1 cellular context compared by ENCODE assay signal in genomic region chr2:86807462-86808275, GRCh38.
TF ChIP-seq lines count a peak whose summit lies in the region.

No MANE protein-coding gene starts in this region.

TF ChIP-seq in K562, 482 proteins besides CTCF, POLR2A, EP300 and RAD21 (continued from another document):
- TF ChIP-seq, protein P1, sequence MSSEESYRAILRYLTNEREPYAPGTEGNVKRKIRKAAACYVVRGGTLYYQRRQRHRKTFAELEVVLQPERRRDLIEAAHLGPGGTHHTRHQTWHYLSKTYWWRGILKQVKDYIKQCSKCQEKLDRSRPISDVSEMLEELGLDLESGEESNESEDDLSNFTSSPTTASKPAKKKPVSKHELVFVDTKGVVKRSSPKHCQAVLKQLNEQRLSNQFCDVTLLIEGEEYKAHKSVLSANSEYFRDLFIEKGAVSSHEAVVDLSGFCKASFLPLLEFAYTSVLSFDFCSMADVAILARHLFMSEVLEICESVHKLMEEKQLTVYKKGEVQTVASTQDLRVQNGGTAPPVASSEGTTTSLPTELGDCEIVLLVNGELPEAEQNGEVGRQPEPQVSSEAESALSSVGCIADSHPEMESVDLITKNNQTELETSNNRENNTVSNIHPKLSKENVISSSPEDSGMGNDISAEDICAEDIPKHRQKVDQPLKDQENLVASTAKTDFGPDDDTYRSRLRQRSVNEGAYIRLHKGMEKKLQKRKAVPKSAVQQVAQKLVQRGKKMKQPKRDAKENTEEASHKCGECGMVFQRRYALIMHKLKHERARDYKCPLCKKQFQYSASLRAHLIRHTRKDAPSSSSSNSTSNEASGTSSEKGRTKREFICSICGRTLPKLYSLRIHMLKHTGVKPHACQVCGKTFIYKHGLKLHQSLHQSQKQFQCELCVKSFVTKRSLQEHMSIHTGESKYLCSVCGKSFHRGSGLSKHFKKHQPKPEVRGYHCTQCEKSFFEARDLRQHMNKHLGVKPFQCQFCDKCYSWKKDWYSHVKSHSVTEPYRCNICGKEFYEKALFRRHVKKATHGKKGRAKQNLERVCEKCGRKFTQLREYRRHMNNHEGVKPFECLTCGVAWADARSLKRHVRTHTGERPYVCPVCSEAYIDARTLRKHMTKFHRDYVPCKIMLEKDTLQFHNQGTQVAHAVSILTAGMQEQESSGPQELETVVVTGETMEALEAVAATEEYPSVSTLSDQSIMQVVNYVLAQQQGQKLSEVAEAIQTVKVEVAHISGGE (CRISPR knock-in tag; IDR thresholded peaks at IDR 0.05): no peak
- TF ChIP-seq, protein P2, sequence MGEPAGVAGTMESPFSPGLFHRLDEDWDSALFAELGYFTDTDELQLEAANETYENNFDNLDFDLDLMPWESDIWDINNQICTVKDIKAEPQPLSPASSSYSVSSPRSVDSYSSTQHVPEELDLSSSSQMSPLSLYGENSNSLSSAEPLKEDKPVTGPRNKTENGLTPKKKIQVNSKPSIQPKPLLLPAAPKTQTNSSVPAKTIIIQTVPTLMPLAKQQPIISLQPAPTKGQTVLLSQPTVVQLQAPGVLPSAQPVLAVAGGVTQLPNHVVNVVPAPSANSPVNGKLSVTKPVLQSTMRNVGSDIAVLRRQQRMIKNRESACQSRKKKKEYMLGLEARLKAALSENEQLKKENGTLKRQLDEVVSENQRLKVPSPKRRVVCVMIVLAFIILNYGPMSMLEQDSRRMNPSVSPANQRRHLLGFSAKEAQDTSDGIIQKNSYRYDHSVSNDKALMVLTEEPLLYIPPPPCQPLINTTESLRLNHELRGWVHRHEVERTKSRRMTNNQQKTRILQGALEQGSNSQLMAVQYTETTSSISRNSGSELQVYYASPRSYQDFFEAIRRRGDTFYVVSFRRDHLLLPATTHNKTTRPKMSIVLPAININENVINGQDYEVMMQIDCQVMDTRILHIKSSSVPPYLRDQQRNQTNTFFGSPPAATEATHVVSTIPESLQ (CRISPR knock-in tag; IDR thresholded peaks at IDR 0.05): no peak
- no peak for TF ChIP-seq CBX3 (IDR thresholded peaks at IDR 0.05; ENCODE audit: borderline replicate concordance in 1 of 2, low read length in 2 of 2)
- no peak for TF ChIP-seq PHB2 (IDR thresholded peaks at IDR 0.05; ENCODE audit: low read depth)
- no peak for TF ChIP-seq ZNF263 (CRISPR knock-in tag; IDR thresholded peaks at IDR 0.05; ENCODE audit: borderline replicate concordance)
- TF ChIP-seq LARP7 (IDR thresholded peaks at IDR 0.05): no peak
